8 cellular contexts compared by ENCODE assay signal in the genomic region with DNA sequence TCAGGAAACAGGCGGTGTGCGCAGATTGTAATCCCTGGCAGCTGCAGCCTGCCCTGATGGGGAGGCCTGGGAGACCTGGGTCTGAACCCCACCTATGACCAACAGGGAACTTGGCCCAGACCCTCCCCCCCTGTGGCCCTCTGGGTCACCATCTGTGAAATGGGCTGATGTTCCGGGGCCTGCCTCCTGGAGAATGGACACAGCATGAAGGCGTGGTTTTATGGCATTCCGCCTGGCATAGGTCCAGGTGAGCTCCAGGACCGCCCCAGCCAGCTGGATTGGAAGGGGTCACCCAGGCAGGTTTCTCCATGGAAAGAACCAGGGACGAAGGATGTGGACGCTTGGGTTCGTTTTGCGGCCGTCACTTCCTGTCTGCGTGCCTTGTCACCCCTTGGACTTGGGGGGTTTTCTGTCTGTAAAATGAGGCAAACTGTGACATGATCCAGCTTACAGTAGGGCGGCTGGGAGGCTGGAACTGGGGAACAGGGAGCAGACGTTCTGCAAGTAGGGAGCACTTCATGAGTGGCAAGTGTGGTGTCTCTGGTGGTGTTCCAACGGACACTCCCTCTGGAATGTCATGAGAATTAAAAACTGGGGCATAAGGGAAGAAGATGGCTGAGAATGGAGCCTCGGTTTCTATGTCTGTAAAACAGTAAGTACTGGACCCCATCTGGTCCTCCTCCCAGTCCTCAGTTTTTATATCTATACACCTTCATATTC. TPM values are rescaled to one million over a fixed set of nuclear protein-coding genes. Genes with fewer than 3 reads are reported as not detected.
A peak's percentile ranks its signal among the peaks of the same experiment; 100 is the strongest.
DNase-seq lines count a peak whose midpoint lies in the region; ATAC-seq and TF ChIP-seq lines count a peak whose summit lies in the region.

No MANE protein-coding gene starts in this region.

- peak overlapping the region; percentile 84 for H3K4me3 Mint-ChIP-seq in T-helper 17 cell
- H3K4me3 Mint-ChIP-seq in glutamatergic neuron (ENCODE audit: unreplicated experiment): peak overlapping the region; percentile 82

- 38 to 72% methylated on average over 16 of the region's 16 CpGs for WGBS in sigmoid colon, 2 donors

- peaks cover 8% of the 10 kb centered on the region for H3K27me3 Mint-ChIP-seq in T-helper 17 cell
- peaks cover 17% of the 10 kb centered on the region for H3K27me3 Mint-ChIP-seq in glutamatergic neuron (ENCODE audit: unreplicated experiment)

- intact Hi-C loops in sigmoid colon (cut with DNase I): loop anchor here (5.0 kb wide), 4 partner anchors 58 to 203 kb away; a partner anchor contains a TSS

- in situ Hi-C loops in HAP-1 (cut with MboI; ENCODE audit: low sequenced_read_pairs): no loop called here

- no peak for TF ChIP-seq POLR2A in sigmoid colon (IDR thresholded peaks at IDR 0.05)

- H3K9me3 ChIP-seq in HAP-1 (no peaks in the 10 kb centered on the region), T-helper 17 cell (ENCODE audit: control insufficient read depth, low read length, poor library complexity, severe bottlenecking) (no peaks in the 10 kb centered on the region), sigmoid colon (no peaks in the 10 kb centered on the region)

- H3K27me3 ChIP-seq in HAP-1 (ENCODE audit: low read depth) (no peaks in the 10 kb centered on the region), sigmoid colon (no peaks in the 10 kb centered on the region)

- H3K4me1 Mint-ChIP-seq in T-helper 17 cell: peaks cover 6% of the 10 kb centered on the region
- H3K4me1 Mint-ChIP-seq in glutamatergic neuron (ENCODE audit: low read depth, unreplicated experiment): no peaks in the 10 kb centered on the region

- H3K27ac Mint-ChIP-seq in T-helper 17 cell (no peak overlapping the region), glutamatergic neuron (ENCODE audit: unreplicated experiment) (no peak overlapping the region)

- DNase-seq in HAP-1 (ENCODE audit: low spot score in 2 of 2) (peak in 1 of 2 experiments; percentile 50), T-helper 17 cell (no peak), glutamatergic neuron (no peak), sigmoid colon (no peak), NOMO-1 (lab: John Stamatoyannopoulos, UW; ENCODE audit: unreplicated experiment in 2 of 2) (no peak), NCI-H1092 (lab: John Stamatoyannopoulos, UW) (no peak), SHP77 treated with DMSO at 0.1 percent for 48 hours (lab: John Stamatoyannopoulos, UW) (no peak)

- H3K36me3 ChIP-seq in HAP-1 (replicated peaks): no peaks in the 10 kb centered on the region
- H3K36me3 ChIP-seq in sigmoid colon: no peaks in the 10 kb centered on the region

- TF ChIP-seq EP300 in sigmoid colon (IDR thresholded peaks at IDR 0.05): no peak

- no peak for ATAC-seq in T-helper 17 cell
- no peak for ATAC-seq in HG03159 (IDR thresholded peaks at IDR 0.05; ENCODE audit: unreplicated experiment)

- TF ChIP-seq CTCF in glutamatergic neuron (IDR thresholded peaks at IDR 0.05; ENCODE audit: partially characterized antibody, unreplicated experiment) (no peak), sigmoid colon (IDR thresholded peaks at IDR 0.05) (no peak)

- H3K4me3 ChIP-seq in HAP-1 (peak overlapping the region; percentile 50), sigmoid colon (peak overlapping the region in 3 of 4 donors; percentile 71 to 93 (median 91))

- peak overlapping the region in 1 of 4 donors; percentile 83 for H3K27ac ChIP-seq in sigmoid colon

- H3K9me3 Mint-ChIP-seq in glutamatergic neuron (ENCODE audit: unreplicated experiment): peaks cover 2% of the 10 kb centered on the region

- H3K4me1 ChIP-seq in HAP-1: peaks cover 12% of the 10 kb centered on the region
- H3K4me1 ChIP-seq in sigmoid colon: peaks cover 0 to 34% (median 23%) of the 10 kb centered on the region in 4 donors

- H3K36me3 Mint-ChIP-seq in T-helper 17 cell (ENCODE audit: low read depth): no peaks in the 10 kb centered on the region
- peaks cover 6% of the 10 kb centered on the region for H3K36me3 Mint-ChIP-seq in glutamatergic neuron (ENCODE audit: unreplicated experiment)

RNA-seq across cellular contexts. Expression of a gene that starts 1.6 kb away (rescaled TPM):
- total RNA-seq in T-helper 17 cell: 1 to 10 TPM; 2.4 to 4.4 TPM
- 3.4 TPM for total RNA-seq in glutamatergic neuron (ENCODE audit: unreplicated experiment)
- total RNA-seq in sigmoid colon: 10 to 100 TPM; 22.9 to 59.9 (median 25.4) TPM
- 10 to 100 TPM; 60.7 to 75.1 (median 66.6) TPM for polyA plus RNA-seq in sigmoid colon
